23 cellular contexts compared by ENCODE assay signal in the genomic region with DNA sequence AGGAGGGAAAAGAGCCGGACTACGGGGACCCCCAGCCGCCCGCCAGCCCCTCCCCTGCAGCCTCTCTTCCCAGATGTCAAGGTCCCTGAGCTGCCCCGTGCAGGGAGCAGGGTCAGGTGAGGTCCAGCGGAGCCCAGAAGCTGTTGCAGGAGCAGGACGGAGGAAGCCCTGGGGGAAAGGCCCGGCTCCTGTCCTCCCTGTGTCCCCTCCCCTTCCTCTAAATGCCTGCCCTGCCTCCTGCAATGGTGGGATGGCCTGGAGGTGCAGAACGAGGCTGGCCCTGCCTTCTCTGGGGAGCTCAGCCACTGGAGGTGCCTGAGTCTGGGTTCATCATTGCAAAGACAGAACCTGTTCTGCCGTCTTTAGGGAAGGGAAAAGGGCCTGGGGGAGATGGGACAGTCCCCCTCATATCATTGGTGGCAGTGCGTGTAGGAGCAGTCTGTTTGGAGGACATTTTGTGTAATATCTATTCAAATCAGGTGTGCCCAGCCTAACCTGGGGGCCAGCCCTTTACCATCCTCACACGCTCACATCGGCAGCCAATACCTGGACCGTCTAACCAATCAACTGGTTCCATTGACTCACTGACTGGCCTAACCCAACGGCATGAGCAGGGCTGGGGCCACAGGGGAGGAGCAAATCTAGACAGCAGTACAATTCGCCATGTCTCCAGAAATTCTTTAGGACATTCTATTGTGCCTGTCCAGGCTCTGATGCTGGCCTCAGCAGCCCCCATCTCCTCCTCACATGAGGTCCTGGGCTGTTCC.
"Had no signal": no experiment of that assay in that cellular context is flagged by ENCODE, and none has a peak within 500 bp of the region (broad histone marks: within the 10 kb centered on the region; RNA-seq: fewer than 3 reads in every experiment).

No MANE protein-coding gene starts in this region.

- H3K4me3 Mint-ChIP-seq: activated CD4-positive, alpha-beta T cell treated with anti-CD3 and anti-CD28 coated beads for 36 hours; activated naive CD8-positive, alpha-beta T cell; activated T-cell treated with anti-CD3 and anti-CD28 coated beads, Interleukin-2, amount 50 U/mL, for 4 hours; mesothelial cell of epicardium; T-helper 17 cell had no signal

- H3K9me3 Mint-ChIP-seq: activated T-helper 2 cell treated with anti-CD3 and anti-CD28 coated beads, Interferon-gamma antibody, Interleukin-2, Interleukin-4, amounts not matched to agents 10 μg/mL and 5 μg/mL and 100 μg/mL, durations not matched to agents 14 hours and 24 hours and 36 hours; mesothelial cell of epicardium had no signal

- H3K4me1 Mint-ChIP-seq: activated CD4-positive, alpha-beta T cell treated with anti-CD3 and anti-CD28 coated beads for 36 hours; T-helper 17 cell had no signal

- DNase-seq: activated CD4-positive, alpha-beta T cell treated with anti-CD3 and anti-CD28 coated beads for 36 hours; activated CD4-positive, alpha-beta T cell treated with anti-CD3 and anti-CD28 coated beads, Interleukin-2, amount 50 U/mL, for 4 hours; activated CD4-positive, CD25-positive, alpha-beta regulatory T cell; activated naive CD4-positive, alpha-beta T cell treated with Interleukin-2 at 50 U/mL for 16 hours; activated T-cell treated with anti-CD3 and anti-CD28 coated beads, Interleukin-2, amount 50 U/mL, for 4 hours; body of pancreas; effector memory CD4-positive, alpha-beta T cell; left cardiac atrium; left ventricle myocardium superior; naive B cell; right cardiac atrium; spleen; stimulated activated naive CD8-positive, alpha-beta T cell treated with anti-CD3 and anti-CD28 coated beads, Interleukin-15, Interleukin-2, amounts not matched to agents 100 U/mL and 50 U/mL, for 24 hours; T-helper 17 cell; T1000; uterus had no signal

- H3K4me3 ChIP-seq: adrenal gland, body of pancreas, gastroesophageal sphincter, hepatocyte, spleen, thoracic aorta, uterus had no signal

- ATAC-seq: activated CD4-positive, alpha-beta T cell treated with anti-CD3 and anti-CD28 coated beads for 36 hours; activated T-cell treated with anti-CD3 and anti-CD28 coated beads, Interleukin-2, amount 50 U/mL, for 4 hours; body of pancreas; gastroesophageal sphincter; left cardiac atrium; right cardiac atrium; stimulated activated naive CD8-positive, alpha-beta T cell treated with anti-CD3 and anti-CD28 coated beads, Interleukin-15, Interleukin-2, amounts not matched to agents 100 U/mL and 50 U/mL, for 24 hours; T-helper 17 cell had no signal

- H3K36me3 ChIP-seq: adrenal gland, gastroesophageal sphincter, spleen, thoracic aorta, uterus had no signal

- H3K9me3 ChIP-seq: adrenal gland, body of pancreas, thoracic aorta, uterus had no signal

- H3K79me2 ChIP-seq: hepatocyte had no signal

- H3K4me2 ChIP-seq: hepatocyte had no signal

- H3K27ac Mint-ChIP-seq: activated CD4-positive, alpha-beta T cell treated with anti-CD3 and anti-CD28 coated beads for 36 hours; activated naive CD8-positive, alpha-beta T cell; activated T-helper 2 cell treated with anti-CD3 and anti-CD28 coated beads, Interferon-gamma antibody, Interleukin-2, Interleukin-4, amounts not matched to agents 10 μg/mL and 5 μg/mL and 100 μg/mL, durations not matched to agents 14 hours and 24 hours and 36 hours; mesothelial cell of epicardium; naive B cell; T-helper 17 cell had no signal

- H3K27ac ChIP-seq: adrenal gland, body of pancreas, gastroesophageal sphincter, hepatocyte, spleen, thoracic aorta, uterus had no signal

- H3K36me3 Mint-ChIP-seq: activated naive CD8-positive, alpha-beta T cell; mesothelial cell of epicardium; naive B cell had no signal

- H3K4me1 ChIP-seq: spleen, uterus had no signal

- H2AFZ ChIP-seq: hepatocyte had no signal

- H3K27me3 ChIP-seq: adrenal gland, body of pancreas, uterus had no signal
